14 cellular contexts compared by ENCODE assay signal in the genomic region with DNA sequence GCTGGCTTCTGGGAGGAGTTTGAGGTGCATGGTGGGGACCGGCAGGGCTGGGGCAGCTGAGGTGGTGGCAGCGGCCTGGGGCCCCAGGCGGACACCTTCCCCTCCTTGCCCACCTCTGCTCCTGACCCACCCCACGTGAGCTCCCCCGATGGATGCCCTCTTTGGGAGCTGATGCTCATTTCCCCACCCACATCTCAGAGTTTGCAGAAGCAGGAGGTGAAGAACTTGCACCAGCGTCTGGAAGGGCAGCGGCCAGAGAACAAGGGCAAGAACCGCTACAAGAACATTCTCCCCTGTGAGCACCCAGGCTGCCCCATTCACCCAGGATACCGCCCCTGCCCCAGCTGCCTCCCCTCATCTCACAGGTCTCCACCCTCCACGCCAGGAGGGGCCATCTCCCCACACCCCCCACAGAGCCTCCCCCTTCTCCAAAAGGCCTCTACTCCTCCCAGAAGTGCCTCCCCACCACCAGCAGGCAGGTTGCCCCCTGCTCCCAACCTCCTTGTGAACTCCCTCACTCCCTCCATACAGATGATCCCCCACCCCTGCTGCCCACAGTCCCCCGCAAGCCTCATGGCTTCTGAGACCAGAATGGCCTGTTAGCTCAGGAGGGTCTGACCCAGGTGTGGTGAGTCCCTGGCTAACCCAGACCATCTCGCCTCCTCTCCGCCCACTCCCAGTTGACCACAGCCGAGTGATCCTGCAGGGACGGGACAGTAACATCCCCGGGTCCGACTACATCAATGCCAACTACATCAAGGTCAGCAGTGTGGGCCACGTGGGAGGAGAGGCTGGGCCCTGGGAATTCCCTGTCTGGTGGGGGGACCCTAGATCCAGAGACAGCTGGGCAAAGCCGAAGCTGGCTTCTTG. TPM values are rescaled to one million over a fixed set of nuclear protein-coding genes. Genes with fewer than 3 reads are reported as not detected.
DNase-seq lines count a peak whose midpoint lies in the region; ATAC-seq, FAIRE-seq and TF ChIP-seq lines count a peak whose summit lies in the region.
"Had no signal": no experiment of that assay in that cellular context is flagged by ENCODE, and none has a peak within 500 bp of the region (broad histone marks: within the 10 kb centered on the region; RNA-seq: fewer than 3 reads in every experiment).

No MANE protein-coding gene starts in this region.

- H3K36me3 ChIP-seq in CD4-positive, CD25-positive, alpha-beta regulatory T cell (ENCODE audit: control insufficient read depth, insufficient read depth, low read length): peaks cover 31% of the 10 kb centered on the region
- no peaks in the 10 kb centered on the region for H3K36me3 ChIP-seq in neuronal stem cell (replicated peaks in 1 of 2; ENCODE audit: control insufficient read depth in 2 of 2, insufficient read depth in 2 of 2, low read length in 2 of 2)
- H3K36me3 ChIP-seq in brain microvascular endothelial cell (replicated peaks): no peaks in the 10 kb centered on the region
- H3K36me3 ChIP-seq in BE2C: no peaks in the 10 kb centered on the region
- H3K36me3 ChIP-seq: thoracic aorta had no signal

- WGBS in neuronal stem cell (ENCODE audit: extremely low coverage in 2 of 2, insufficient read length in 2 of 2, insufficient replicate concordance in 1 of 2), 2 donors: no CpG with 5 or more reads among the region's 19 CpGs

- peak overlapping the region; percentile 68 to 99 (median 92) for H3K4me3 Mint-ChIP-seq in CD4-positive, CD25-positive, alpha-beta regulatory T cell
- peak overlapping the region; percentile 50 for H3K4me3 Mint-ChIP-seq in activated T-helper 2 cell treated with anti-CD3 and anti-CD28 coated beads, Interferon-gamma antibody, Interleukin-2, Interleukin-4, amounts not matched to agents 10 μg/mL and 5 μg/mL and 100 μg/mL, durations not matched to agents 14 hours and 24 hours and 36 hours (ENCODE audit: low read depth)
- H3K4me3 Mint-ChIP-seq: brain had no signal

- H3K27me3 ChIP-seq in CD4-positive, CD25-positive, alpha-beta regulatory T cell (ENCODE audit: control insufficient read depth, insufficient read depth, low read length): no peaks in the 10 kb centered on the region
- no peaks in the 10 kb centered on the region for H3K27me3 ChIP-seq in neuronal stem cell (ENCODE audit: control insufficient read depth in 3 of 3, insufficient read depth in 3 of 3, low read depth in 1 of 3, low read length in 3 of 3)
- H3K27me3 ChIP-seq in brain microvascular endothelial cell (replicated peaks): no peaks in the 10 kb centered on the region
- no peaks in the 10 kb centered on the region for H3K27me3 ChIP-seq in BE2C

- intact Hi-C loops in activated T-helper 2 cell treated with anti-CD3 and anti-CD28 coated beads, Interferon-gamma antibody, Interleukin-2, Interleukin-4, amounts not matched to agents 10 μg/mL and 5 μg/mL and 100 μg/mL, durations not matched to agents 14 hours and 24 hours and 36 hours (cut with micrococcal nuclease): no loop called here

- no peak overlapping the region for H3K4ac ChIP-seq in neuronal stem cell (ENCODE audit: low read length)

- H3K36me3 Mint-ChIP-seq in CD4-positive, CD25-positive, alpha-beta regulatory T cell: peaks cover 42% of the 10 kb centered on the region
- H3K36me3 Mint-ChIP-seq in activated T-helper 2 cell treated with anti-CD3 and anti-CD28 coated beads, Interferon-gamma antibody, Interleukin-2, Interleukin-4, amounts not matched to agents 10 μg/mL and 5 μg/mL and 100 μg/mL, durations not matched to agents 14 hours and 24 hours and 36 hours (ENCODE audit: low read depth): peaks cover 86% of the 10 kb centered on the region
- H3K36me3 Mint-ChIP-seq: brain had no signal

- no peak overlapping the region for H3K14ac ChIP-seq in neuronal stem cell (ENCODE audit: low read length)

- H2BK120ac ChIP-seq in neuronal stem cell (ENCODE audit: low read depth, low read length): peak overlapping the region; percentile 41

- no peak overlapping the region for H3K18ac ChIP-seq in neuronal stem cell (ENCODE audit: low read length)

- H3K27ac Mint-ChIP-seq in CD4-positive, CD25-positive, alpha-beta regulatory T cell: peak overlapping the region; percentile 92 to 100 (median 97)
- H3K27ac Mint-ChIP-seq in activated T-helper 2 cell treated with anti-CD3 and anti-CD28 coated beads, Interferon-gamma antibody, Interleukin-2, Interleukin-4, amounts not matched to agents 10 μg/mL and 5 μg/mL and 100 μg/mL, durations not matched to agents 14 hours and 24 hours and 36 hours: peak overlapping the region; percentile 97

- peak overlapping the region; percentile 75 for H2BK15ac ChIP-seq in neuronal stem cell (ENCODE audit: low read length)

- no peak for DNase-seq in CD4-positive, CD25-positive, alpha-beta regulatory T cell
- no peak for DNase-seq in GM12892 (ENCODE audit: insufficient read length)
- no peak for DNase-seq in activated T-helper 2 cell treated with anti-CD3 and anti-CD28 coated beads, Interferon-gamma antibody, Interleukin-2, Interleukin-4, amounts not matched to agents 10 μg/mL and 5 μg/mL and 100 μg/mL, durations not matched to agents 14 hours and 24 hours and 36 hours (ENCODE audit: low spot score)
- no peak for DNase-seq in neuronal stem cell (ENCODE audit: low spot score)
- DNase-seq in brain microvascular endothelial cell: no peak
- DNase-seq in BE2C: no peak
- DNase-seq in nucleus accumbens (lab: John Stamatoyannopoulos, UW): no peak
- DNase-seq: hippocampal formation, mammary epithelial cell, T-helper 9 cell had no signal

- peak overlapping the region; percentile 98 for H3K27ac ChIP-seq in CD4-positive, CD25-positive, alpha-beta regulatory T cell (ENCODE audit: insufficient read depth, low read length, poor library complexity, severe bottlenecking)
- H3K27ac ChIP-seq in neuronal stem cell (replicated peaks; ENCODE audit: low read length) (no peak overlapping the region), brain microvascular endothelial cell (no peak overlapping the region)
- H3K27ac ChIP-seq: thoracic aorta had no signal

- no peak overlapping the region for H3K4me3 ChIP-seq in CD4-positive, CD25-positive, alpha-beta regulatory T cell (ENCODE audit: low read depth, low read length)
- no peak overlapping the region for H3K4me3 ChIP-seq in neuronal stem cell (ENCODE audit: low read length in 2 of 2)
- no peak overlapping the region for H3K4me3 ChIP-seq in brain microvascular endothelial cell (ENCODE audit: low read depth, low read length)
- H3K4me3 ChIP-seq in BE2C (ENCODE audit: low read depth, low read length): no peak overlapping the region
- H3K4me3 ChIP-seq: thoracic aorta had no signal

- no peak overlapping the region for H3K4me2 ChIP-seq in neuronal stem cell (ENCODE audit: insufficient read depth, low read length, poor library complexity, severe bottlenecking)

- H3K4me1 ChIP-seq in CD4-positive, CD25-positive, alpha-beta regulatory T cell (ENCODE audit: control insufficient read depth, insufficient read depth, low read length, poor library complexity, severe bottlenecking): peaks cover 95% of the 10 kb centered on the region
- H3K4me1 ChIP-seq in neuronal stem cell (ENCODE audit: control insufficient read depth in 2 of 2, insufficient read depth in 1 of 2, low read depth in 1 of 2, low read length in 2 of 2) (peaks cover 3 to 26% of the 10 kb centered on the region in 2 donors), BE2C (no peaks in the 10 kb centered on the region; the same call in 1 of the 2 replicates)

- H3K9me3 Mint-ChIP-seq in CD4-positive, CD25-positive, alpha-beta regulatory T cell: no peaks in the 10 kb centered on the region
- H3K9me3 Mint-ChIP-seq in activated T-helper 2 cell treated with anti-CD3 and anti-CD28 coated beads, Interferon-gamma antibody, Interleukin-2, Interleukin-4, amounts not matched to agents 10 μg/mL and 5 μg/mL and 100 μg/mL, durations not matched to agents 14 hours and 24 hours and 36 hours: no peaks in the 10 kb centered on the region
- H3K9me3 Mint-ChIP-seq: brain had no signal

- H4K8ac ChIP-seq in neuronal stem cell (ENCODE audit: low read depth, low read length): peak overlapping the region; percentile 82

- peak overlapping the region; percentile 88 for H2AK5ac ChIP-seq in neuronal stem cell (ENCODE audit: low read depth, low read length)

- peak; percentile 78 for FAIRE-seq in GM12892 (lab: Jason Lieb, UNC)

- H2BK12ac ChIP-seq in neuronal stem cell (ENCODE audit: low read length): peak overlapping the region; percentile 41

- H3K4me1 Mint-ChIP-seq in CD4-positive, CD25-positive, alpha-beta regulatory T cell: peaks cover 7 to 81% (median 49%) of the 10 kb centered on the region in 4 donors
- peaks cover 68% of the 10 kb centered on the region for H3K4me1 Mint-ChIP-seq in activated T-helper 2 cell treated with anti-CD3 and anti-CD28 coated beads, Interferon-gamma antibody, Interleukin-2, Interleukin-4, amounts not matched to agents 10 μg/mL and 5 μg/mL and 100 μg/mL, durations not matched to agents 14 hours and 24 hours and 36 hours (ENCODE audit: low read depth)

- no peaks in the 10 kb centered on the region for H3K79me1 ChIP-seq in neuronal stem cell (ENCODE audit: low read depth, low read length)

- no peak overlapping the region for H3K23ac ChIP-seq in neuronal stem cell (ENCODE audit: low read depth, low read length, poor library complexity)

- peak overlapping the region; percentile 60 for H3K9ac ChIP-seq in neuronal stem cell (ENCODE audit: low read depth, low read length, poor library complexity)

- H4K91ac ChIP-seq in neuronal stem cell (ENCODE audit: low read depth, low read length, poor library complexity): no peak overlapping the region

- TF ChIP-seq CTCF in brain microvascular endothelial cell (IDR thresholded peaks at IDR 0.05; ENCODE audit: low read depth, low read length, missing control alignments) (no peak), BE2C (IDR thresholded peaks at IDR 0.05; ENCODE audit: low read depth, low read length) (no peak)

- no peak; the same call in 1 of the 2 replicates for TF ChIP-seq POLR2A in GM12892 (IDR thresholded peaks at IDR 0.05; ENCODE audit: low read depth, low read length)

- no peaks in the 10 kb centered on the region for H3K27me3 Mint-ChIP-seq in CD4-positive, CD25-positive, alpha-beta regulatory T cell
- no peaks in the 10 kb centered on the region for H3K27me3 Mint-ChIP-seq in activated T-helper 2 cell treated with anti-CD3 and anti-CD28 coated beads, Interferon-gamma antibody, Interleukin-2, Interleukin-4, amounts not matched to agents 10 μg/mL and 5 μg/mL and 100 μg/mL, durations not matched to agents 14 hours and 24 hours and 36 hours (ENCODE audit: low read depth)

- no peak overlapping the region for H2AFZ ChIP-seq in neuronal stem cell (ENCODE audit: low read length)

- no peaks in the 10 kb centered on the region for H3K9me3 ChIP-seq in CD4-positive, CD25-positive, alpha-beta regulatory T cell (ENCODE audit: control insufficient read depth in 2 of 2, low read length in 2 of 2)
- H3K9me3 ChIP-seq in neuronal stem cell (replicated peaks in 1 of 2; ENCODE audit: control insufficient read depth in 2 of 2, insufficient read depth in 1 of 2, low read depth in 1 of 2, low read length in 2 of 2) (no peaks in the 10 kb centered on the region), BE2C (no peaks in the 10 kb centered on the region)
- H3K9me3 ChIP-seq: thoracic aorta had no signal

- ATAC-seq in CD4-positive, CD25-positive, alpha-beta regulatory T cell (ENCODE audit: low read depth in 2 of 2): no peak
- no peak for ATAC-seq in GM18873 (IDR thresholded peaks at IDR 0.05; ENCODE audit: low FRiP score, unreplicated experiment)

- no peak overlapping the region for H2BK5ac ChIP-seq in neuronal stem cell (ENCODE audit: low read length)

- in situ Hi-C loops in brain microvascular endothelial cell (cut with HindIII; ENCODE audit: low pct_ligation_motif_present, low sequenced_read_pairs): no loop called here

RNA-seq across cellular contexts. Expression of a gene that starts 4.5 kb away (rescaled TPM):
- total RNA-seq in CD4-positive, CD25-positive, alpha-beta regulatory T cell: 174 TPM
- polyA plus RNA-seq in CD4-positive, CD25-positive, alpha-beta regulatory T cell: 100 to 1,000 TPM; 261 to 321 (median 291) TPM
- 286 TPM for polyA plus RNA-seq in GM12892 (2012; ENCODE audit: missing spikeins)
- total RNA-seq in activated T-helper 2 cell treated with anti-CD3 and anti-CD28 coated beads, Interferon-gamma antibody, Interleukin-2, Interleukin-4, amounts not matched to agents 10 μg/mL and 5 μg/mL and 100 μg/mL, durations not matched to agents 14 hours and 24 hours and 36 hours: 250 and 252 TPM in 2 replicates
- 3.2 TPM for polyA plus RNA-seq in neuronal stem cell (2013, experiment 1 of 2)
- 2.7 TPM for polyA plus RNA-seq in neuronal stem cell (2013, experiment 2 of 2)
- polyA plus RNA-seq in BE2C (2012; ENCODE audit: insufficient read depth, insufficient read length, low read depth): not detected

RNA-seq across cellular contexts. Expression of a gene that starts 11.9 kb away (rescaled TPM):
- total RNA-seq in CD4-positive, CD25-positive, alpha-beta regulatory T cell: 186 TPM
- 100 to 1,000 TPM; 310 to 410 (median 340) TPM for polyA plus RNA-seq in CD4-positive, CD25-positive, alpha-beta regulatory T cell
- 175 TPM for polyA plus RNA-seq in GM12892 (2012; ENCODE audit: missing spikeins)
- 158 and 173 TPM in 2 replicates for total RNA-seq in activated T-helper 2 cell treated with anti-CD3 and anti-CD28 coated beads, Interferon-gamma antibody, Interleukin-2, Interleukin-4, amounts not matched to agents 10 μg/mL and 5 μg/mL and 100 μg/mL, durations not matched to agents 14 hours and 24 hours and 36 hours
- polyA plus RNA-seq in neuronal stem cell (2013, experiment 1 of 2): 511 TPM
- polyA plus RNA-seq in neuronal stem cell (2013, experiment 2 of 2): 489 TPM
- 616 TPM for polyA plus RNA-seq in BE2C (2012; ENCODE audit: insufficient read depth, insufficient read length, low read depth)

RNA-seq across cellular contexts. Expression of a gene that starts 12.1 kb away (rescaled TPM):
- total RNA-seq in CD4-positive, CD25-positive, alpha-beta regulatory T cell: not detected
- polyA plus RNA-seq in CD4-positive, CD25-positive, alpha-beta regulatory T cell: not detected
- not detected for polyA plus RNA-seq in GM12892 (2012; ENCODE audit: missing spikeins)
- total RNA-seq in activated T-helper 2 cell treated with anti-CD3 and anti-CD28 coated beads, Interferon-gamma antibody, Interleukin-2, Interleukin-4, amounts not matched to agents 10 μg/mL and 5 μg/mL and 100 μg/mL, durations not matched to agents 14 hours and 24 hours and 36 hours: not detected in 2 replicates
- polyA plus RNA-seq in neuronal stem cell (2013, experiment 1 of 2): not detected
- not detected for polyA plus RNA-seq in neuronal stem cell (2013, experiment 2 of 2)
- not detected for polyA plus RNA-seq in BE2C (2012; ENCODE audit: insufficient read depth, insufficient read length, low read depth)
- total RNA-seq: mammary epithelial cell, renal cortical epithelial cell, thoracic aorta had no signal
- polyA plus RNA-seq: mammary epithelial cell had no signal

RNA-seq across cellular contexts. Expression of a gene that starts 14.8 kb away (rescaled TPM):
- total RNA-seq in CD4-positive, CD25-positive, alpha-beta regulatory T cell: 134 TPM
- polyA plus RNA-seq in CD4-positive, CD25-positive, alpha-beta regulatory T cell: 100 to 1,000 TPM; 118 to 134 (median 125) TPM
- polyA plus RNA-seq in GM12892 (2012; ENCODE audit: missing spikeins): 315 TPM
- total RNA-seq in activated T-helper 2 cell treated with anti-CD3 and anti-CD28 coated beads, Interferon-gamma antibody, Interleukin-2, Interleukin-4, amounts not matched to agents 10 μg/mL and 5 μg/mL and 100 μg/mL, durations not matched to agents 14 hours and 24 hours and 36 hours: 381 and 391 TPM in 2 replicates
- 315 TPM for polyA plus RNA-seq in neuronal stem cell (2013, experiment 1 of 2)
- polyA plus RNA-seq in neuronal stem cell (2013, experiment 2 of 2): 311 TPM
- polyA plus RNA-seq in BE2C (2012; ENCODE audit: insufficient read depth, insufficient read length, low read depth): 577 TPM

RNA-seq across cellular contexts. Expression of a gene that starts 15.0 kb away (rescaled TPM):
- total RNA-seq in CD4-positive, CD25-positive, alpha-beta regulatory T cell: 44.1 TPM
- polyA plus RNA-seq in CD4-positive, CD25-positive, alpha-beta regulatory T cell: 10 to 100 TPM; 71.8 to 89.4 (median 79.4) TPM
- polyA plus RNA-seq in GM12892 (2012; ENCODE audit: missing spikeins): 109 TPM
- total RNA-seq in activated T-helper 2 cell treated with anti-CD3 and anti-CD28 coated beads, Interferon-gamma antibody, Interleukin-2, Interleukin-4, amounts not matched to agents 10 μg/mL and 5 μg/mL and 100 μg/mL, durations not matched to agents 14 hours and 24 hours and 36 hours: 104 and 112 TPM in 2 replicates
- 24.4 TPM for polyA plus RNA-seq in neuronal stem cell (2013, experiment 1 of 2)
- 24.2 TPM for polyA plus RNA-seq in neuronal stem cell (2013, experiment 2 of 2)
- polyA plus RNA-seq in BE2C (2012; ENCODE audit: insufficient read depth, insufficient read length, low read depth): 143 TPM
